In the genomic region with DNA sequence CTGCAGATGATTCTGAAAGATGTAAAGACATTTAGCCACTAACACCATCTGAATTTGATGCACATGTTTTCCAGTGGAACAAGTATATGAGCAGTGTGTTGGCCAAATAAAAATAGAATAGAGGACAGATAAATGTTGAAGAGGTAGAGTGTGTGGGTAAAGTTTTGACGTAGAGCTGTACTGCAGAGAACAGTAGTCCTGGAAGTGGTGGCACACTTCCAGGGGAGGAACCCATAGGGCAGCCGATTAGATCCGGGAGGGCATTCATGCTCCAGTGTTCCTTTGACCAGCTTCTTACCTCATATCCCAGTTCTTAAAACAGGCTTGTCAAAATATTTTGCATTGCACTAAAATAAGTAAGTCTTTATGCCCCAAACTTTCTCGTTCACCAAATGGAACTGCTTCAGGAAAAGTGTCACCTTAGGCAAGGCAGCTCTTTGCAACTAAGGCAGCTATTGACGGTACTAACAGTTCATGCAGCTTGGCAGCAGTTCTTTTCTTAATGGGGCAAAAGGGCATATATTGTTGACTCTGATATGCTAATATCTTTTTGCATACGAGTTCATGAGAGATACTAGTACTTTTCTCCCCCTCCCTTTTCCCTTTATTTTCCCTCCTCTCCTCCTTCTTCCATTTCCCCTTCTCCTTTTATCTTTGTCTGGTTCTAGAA, we compare ENCODE assay signal across 22 cellular contexts.
"Had no signal": no experiment of that assay in that cellular context is flagged by ENCODE, and none has a peak within 500 bp of the region (broad histone marks: within the 10 kb centered on the region; RNA-seq: fewer than 3 reads in every experiment).

No MANE protein-coding gene starts in this region.

- DNase-seq: hippocampal formation; kidney glomerular epithelial cell; left colon; lower lobe of right lung; mammary epithelial cell; mesenchymal stem cell; naive thymus-derived CD8-positive, alpha-beta T cell; nucleus accumbens; pancreas; posterior cingulate gyrus; retina; spleen; stimulated activated CD4-positive, alpha-beta T cell treated with anti-CD3 and anti-CD28 coated beads, Interleukin-4, amount 100 ng/mL, for 24 hours; stimulated activated naive CD4-positive, alpha-beta T cell; transverse colon; upper lobe of left lung had no signal

- H3K9me3 ChIP-seq: lower lobe of right lung, pancreas, prostate gland, transverse colon, upper lobe of left lung, vagina had no signal

- ATAC-seq: left colon; lower lobe of right lung; naive thymus-derived CD8-positive, alpha-beta T cell; pancreas; sciatic nerve; stimulated activated effector memory CD8-positive, alpha-beta T cell treated with anti-CD3 and anti-CD28 coated beads, Interleukin-12 subunit alpha, Interleukin-12 subunit beta, amount 100 ng/mL, for 72 hours had no signal

- H3K4me1 ChIP-seq: lower lobe of right lung, pancreas, prostate gland, spleen, transverse colon, upper lobe of left lung, vagina had no signal

- FAIRE-seq: keratinocyte, pancreas had no signal

- H3K36me3 ChIP-seq: lower lobe of right lung, pancreas, prostate gland, spleen, transverse colon, upper lobe of left lung, vagina had no signal

- H3K4me3 ChIP-seq: lower lobe of right lung, pancreas, prostate gland, skin epidermis, spleen, transverse colon, upper lobe of left lung, vagina had no signal

- H3K27me3 ChIP-seq: pancreas, spleen, transverse colon, upper lobe of left lung, vagina had no signal

- H3K27ac ChIP-seq: lower lobe of right lung, pancreas, prostate gland, skin epidermis, spleen, transverse colon, upper lobe of left lung, vagina had no signal
